13 cellular contexts compared by ENCODE assay signal in the genomic region with DNA sequence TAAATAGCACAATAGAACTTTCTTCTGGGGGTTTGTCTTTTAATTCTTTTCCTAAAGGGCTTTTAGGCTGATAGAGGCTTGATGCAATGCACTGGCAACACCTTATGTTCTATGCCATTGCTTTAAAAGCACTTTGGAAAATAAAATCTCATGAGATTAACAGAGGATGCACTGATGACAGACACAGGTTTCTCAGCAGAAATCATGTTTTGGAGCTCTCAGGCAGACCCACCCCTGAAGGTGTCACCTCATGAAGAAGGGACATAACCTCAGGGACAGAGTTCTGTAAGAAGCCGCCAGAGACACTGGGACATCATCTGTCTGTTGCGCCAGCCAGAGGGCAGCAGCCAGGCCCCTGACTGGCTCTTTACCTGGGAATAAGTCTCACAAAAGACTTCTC.
"Had no signal": no experiment of that assay in that cellular context is flagged by ENCODE, and none has a peak within 500 bp of the region (broad histone marks: within the 10 kb centered on the region; RNA-seq: fewer than 3 reads in every experiment).

No MANE protein-coding gene starts in this region.

- H3K27me3 ChIP-seq: body of pancreas, colonic mucosa, esophagus muscularis mucosa, right lobe of liver, stomach had no signal

- ATAC-seq: body of pancreas had no signal

- DNase-seq: activated naive CD4-positive, alpha-beta T cell; amygdala; body of pancreas; caudate nucleus; colonic mucosa; right lobe of liver; SK-N-SH; stomach; T-helper 1 cell had no signal

- H3K4me3 Mint-ChIP-seq: activated T-helper 1 cell treated with anti-CD3 and anti-CD28 coated beads, Interleukin-12 subunit alpha, Interleukin-12 subunit beta, Interleukin-2, Interleukin-4 antibody, amounts not matched to agents 30 ng/mL and 10 ng/mL and 1 ng/mL, durations not matched to agents 14 hours and 24 hours and 36 hours had no signal

- H3K4me2 ChIP-seq: SK-N-SH had no signal

- H3K36me3 ChIP-seq: colonic mucosa had no signal

- H3K27ac ChIP-seq: body of pancreas, colonic mucosa, esophagus muscularis mucosa, right lobe of liver, stomach, thoracic aorta, VCaP had no signal

- H3K4me1 ChIP-seq: body of pancreas, colonic mucosa, right lobe of liver had no signal

- H3K9me3 ChIP-seq: body of pancreas, colonic mucosa, esophagus muscularis mucosa, right lobe of liver, SK-N-SH, stomach, thoracic aorta had no signal

- H3K9ac ChIP-seq: SK-N-SH had no signal

- H3K27ac Mint-ChIP-seq: activated T-helper 1 cell treated with anti-CD3 and anti-CD28 coated beads, Interleukin-12 subunit alpha, Interleukin-12 subunit beta, Interleukin-2, Interleukin-4 antibody, amounts not matched to agents 30 ng/mL and 10 ng/mL and 1 ng/mL, durations not matched to agents 14 hours and 24 hours and 36 hours had no signal

- H3K4me3 ChIP-seq: body of pancreas, colonic mucosa, esophagus muscularis mucosa, right lobe of liver, stomach, thoracic aorta had no signal
